In the genomic region with DNA sequence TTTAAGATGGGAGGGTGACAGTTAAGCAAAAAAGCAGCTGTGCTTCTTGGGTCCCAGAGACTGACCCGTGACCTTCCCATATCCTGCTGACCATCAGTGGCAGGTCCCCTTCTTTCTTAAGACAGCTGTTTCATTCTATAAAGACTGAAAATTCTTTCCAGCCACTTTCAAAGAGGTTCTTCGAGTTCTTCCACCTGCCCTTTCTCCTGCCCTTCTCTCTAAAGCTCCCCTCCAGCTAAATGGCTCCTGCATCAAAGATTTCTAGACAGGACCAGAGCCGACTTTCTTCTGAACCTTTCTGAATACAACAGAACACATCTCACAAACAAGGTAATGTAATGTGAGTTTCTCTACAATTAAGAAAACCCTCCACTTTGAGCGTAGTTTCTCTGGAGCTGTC, we compare ENCODE assay signal across 19 cellular contexts.
"Had no signal": no experiment of that assay in that cellular context is flagged by ENCODE, and none has a peak within 500 bp of the region (broad histone marks: within the 10 kb centered on the region; RNA-seq: fewer than 3 reads in every experiment).

No MANE protein-coding gene starts in this region.

- DNase-seq: Kasumi-1, MM.1S, NCI-H1092 treated with DMSO at 0.1 percent for 48 hours, NCI-H1436, NCI-H187, NCI-H2029, NCI-H2081 treated with DMSO at 0.1 percent for 48 hours, NCI-H2171, NCI-H226, NCI-H446, NCI-H510A, NCI-H524 treated with DMSO at 0.1 percent for 48 hours, NCI-H69, NCI-H774, Right ventricle myocardium superior, RPMI8226, SIG-M5 had no signal

- H3K27me3 Mint-ChIP-seq: IgD-negative memory B cell had no signal

- H3K27ac Mint-ChIP-seq: IgD-negative memory B cell had no signal

- ATAC-seq: K562 had no signal

- H3K4me3 Mint-ChIP-seq: IgD-negative memory B cell had no signal
